Comparison of ENCODE assay signal across 1 cellular context in the genomic region with DNA sequence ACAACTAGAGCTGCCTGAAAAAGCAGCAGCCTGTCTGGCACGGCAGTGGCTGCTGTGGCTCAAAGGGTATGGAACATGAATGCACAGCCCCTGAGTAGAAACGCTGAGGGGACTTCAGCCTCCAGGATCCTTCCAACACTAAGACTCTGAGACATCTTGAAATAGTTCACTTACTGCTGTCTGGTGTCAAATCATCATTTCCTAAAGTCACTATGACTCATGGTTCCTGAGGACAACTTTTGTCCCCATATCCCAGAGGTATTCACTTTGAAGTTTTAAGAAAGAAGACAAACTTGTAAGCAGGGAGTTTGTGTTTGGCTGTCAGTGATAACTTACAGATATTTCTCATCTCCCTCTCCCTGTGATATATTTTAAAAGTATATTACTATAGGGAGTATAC.
TF ChIP-seq lines count a peak whose summit lies in the region.

No MANE protein-coding gene starts in this region.

TF ChIP-seq in A549, 52 proteins besides CTCF, POLR2A, EP300 and RAD21:
- TF ChIP-seq HES2 (IDR thresholded peaks at IDR 0.05) (no peak), NPAS2 (CRISPR knock-in tag; IDR thresholded peaks at IDR 0.05; ENCODE audit: borderline replicate concordance) (no peak), RCOR1 (IDR thresholded peaks at IDR 0.05; ENCODE audit: low read depth, low read length) (no peak), ESRRA (IDR thresholded peaks at IDR 0.05; ENCODE audit: borderline replicate concordance, low read length) (no peak)
- TF ChIP-seq, protein P1, sequence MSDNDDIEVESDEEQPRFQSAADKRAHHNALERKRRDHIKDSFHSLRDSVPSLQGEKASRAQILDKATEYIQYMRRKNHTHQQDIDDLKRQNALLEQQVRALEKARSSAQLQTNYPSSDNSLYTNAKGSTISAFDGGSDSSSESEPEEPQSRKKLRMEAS (IDR thresholded peaks at IDR 0.05), result no peak
- TF ChIP-seq, protein P2, sequence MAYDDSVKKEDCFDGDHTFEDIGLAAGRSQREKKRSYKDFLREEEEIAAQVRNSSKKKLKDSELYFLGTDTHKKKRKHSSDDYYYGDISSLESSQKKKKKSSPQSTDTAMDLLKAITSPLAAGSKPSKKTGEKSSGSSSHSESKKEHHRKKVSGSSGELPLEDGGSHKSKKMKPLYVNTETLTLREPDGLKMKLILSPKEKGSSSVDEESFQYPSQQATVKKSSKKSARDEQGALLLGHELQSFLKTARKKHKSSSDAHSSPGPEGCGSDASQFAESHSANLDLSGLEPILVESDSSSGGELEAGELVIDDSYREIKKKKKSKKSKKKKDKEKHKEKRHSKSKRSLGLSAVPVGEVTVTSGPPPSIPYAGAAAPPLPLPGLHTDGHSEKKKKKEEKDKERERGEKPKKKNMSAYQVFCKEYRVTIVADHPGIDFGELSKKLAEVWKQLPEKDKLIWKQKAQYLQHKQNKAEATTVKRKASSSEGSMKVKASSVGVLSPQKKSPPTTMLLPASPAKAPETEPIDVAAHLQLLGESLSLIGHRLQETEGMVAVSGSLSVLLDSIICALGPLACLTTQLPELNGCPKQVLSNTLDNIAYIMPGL (CRISPR knock-in tag; IDR thresholded peaks at IDR 0.05; ENCODE audit: borderline replicate concordance), result no peak
